In the genomic region with DNA sequence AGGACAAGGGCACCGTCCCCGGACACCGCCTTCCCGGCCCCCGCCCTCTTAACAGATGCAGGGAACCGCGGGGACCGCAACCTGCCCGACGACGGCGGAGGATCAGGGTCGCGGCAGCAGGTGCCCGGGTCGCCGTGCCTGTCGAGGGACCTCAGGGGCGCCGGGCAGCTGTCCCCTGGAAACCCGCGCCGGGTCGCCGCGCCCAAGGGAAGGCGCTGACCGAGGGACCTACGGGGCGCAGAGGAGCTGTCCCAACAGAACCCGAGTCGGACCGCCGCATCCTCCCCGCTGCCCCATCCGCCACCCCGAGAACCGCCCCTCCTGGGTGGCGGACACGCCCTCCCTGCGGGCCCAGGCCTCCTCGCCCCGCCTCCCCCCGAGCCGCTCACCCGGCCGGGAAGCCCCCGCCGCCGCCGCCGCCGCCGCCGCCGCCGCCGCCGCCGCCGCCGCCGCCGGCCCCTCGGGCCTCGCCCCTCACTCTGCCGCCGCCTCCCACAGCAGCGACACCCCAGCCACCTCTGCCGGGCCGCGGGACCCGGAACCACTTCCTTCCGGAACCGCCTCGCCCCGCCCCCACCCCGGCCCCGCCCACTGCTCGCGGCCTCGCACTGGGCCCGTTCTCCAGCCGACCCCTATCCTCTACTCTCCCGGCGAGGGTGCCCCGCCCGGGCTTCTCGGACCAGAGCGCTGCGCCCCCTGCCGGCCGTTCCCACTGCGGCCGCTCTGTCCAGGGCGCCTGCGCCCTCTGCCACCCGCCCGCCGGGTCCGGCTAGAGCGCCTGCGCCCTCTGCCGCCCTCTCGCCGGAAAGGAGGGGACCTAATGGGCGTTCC, we compare ENCODE assay signal across 8 cellular contexts. TPM values are rescaled to one million over a fixed set of nuclear protein-coding genes. Genes with fewer than 3 reads are reported as not detected.
DNase-seq lines count a peak whose midpoint lies in the region; ATAC-seq and TF ChIP-seq lines count a peak whose summit lies in the region.

A gene (minus strand): TSS at position 543 of the 831 bp plus-strand sequence. CDS start 20,797 bp downstream, outside the sequence.

- H3K14ac ChIP-seq in neuronal stem cell (ENCODE audit: low read length): no peak within 1 kb of the TSS

- H3K4me1 ChIP-seq in ES-I3 (ENCODE audit: insufficient read depth, low read length): no peaks in the 10 kb centered on the region
- H3K4me1 ChIP-seq in foreskin keratinocyte: no peaks in the 10 kb centered on the region
- no peaks in the 10 kb centered on the region for H3K4me1 ChIP-seq in neuronal stem cell (ENCODE audit: control insufficient read depth in 2 of 2, insufficient read depth in 1 of 2, low read depth in 1 of 2, low read length in 2 of 2)
- H3K4me1 ChIP-seq in subcutaneous abdominal adipose tissue (ENCODE audit: control insufficient read depth in 5 of 5, insufficient read depth in 5 of 5, low read length in 5 of 5): peaks cover 0 to 10% (median 5%) of the 10 kb centered on the region in 5 donors

- H3K4me3 ChIP-seq in neuronal stem cell (ENCODE audit: low read length in 2 of 2) (peak within 1 kb of the TSS; percentile 67 to 92), subcutaneous abdominal adipose tissue (ENCODE audit: low read depth in 1 of 5, low read length in 5 of 5) (peak within 1 kb of the TSS; percentile 69 to 76 (median 74))

- CTCF ChIA-PET in RWPE1 (lab: Yijun Ruan, JAX): interaction anchor here (0.6 to 0.9 kb wide), 4 partner anchors 11 to 429 kb away, joined by 3 to 5 read pairs (median 4); no protein-coding TSS in a partner anchor

- peak within 1 kb of the TSS; percentile 78 for H3K27ac ChIP-seq in RWPE1
- H3K27ac ChIP-seq in foreskin keratinocyte: no peak within 1 kb of the TSS
- H3K27ac ChIP-seq in neuronal stem cell (replicated peaks; ENCODE audit: low read length): no peak within 1 kb of the TSS
- peak within 1 kb of the TSS; percentile 50 for H3K27ac ChIP-seq in subcutaneous abdominal adipose tissue (ENCODE audit: low read depth, low read length)

- no peak within 1 kb of the TSS for H2AK5ac ChIP-seq in neuronal stem cell (ENCODE audit: low read depth, low read length)

- no peaks in the 10 kb centered on the region for H3K79me1 ChIP-seq in neuronal stem cell (ENCODE audit: low read depth, low read length)

- H3K36me3 ChIP-seq in ES-I3 (ENCODE audit: insufficient read depth, low read length) (no peaks in the 10 kb centered on the region), neuronal stem cell (replicated peaks in 1 of 2; ENCODE audit: control insufficient read depth in 2 of 2, insufficient read depth in 2 of 2, low read length in 2 of 2) (peaks cover 0 to 5% of the 10 kb centered on the region in 2 donors), subcutaneous abdominal adipose tissue (ENCODE audit: control insufficient read depth in 5 of 5, insufficient read depth in 5 of 5, low read length in 5 of 5) (no peaks in the 10 kb centered on the region)

- no peak within 1 kb of the TSS for H4K8ac ChIP-seq in neuronal stem cell (ENCODE audit: low read depth, low read length)

- H3K9me3 ChIP-seq in ES-I3 (ENCODE audit: control insufficient read depth, insufficient read depth, low read length): no peaks in the 10 kb centered on the region
- H3K9me3 ChIP-seq in neuronal stem cell (replicated peaks in 1 of 2; ENCODE audit: control insufficient read depth in 2 of 2, insufficient read depth in 1 of 2, low read depth in 1 of 2, low read length in 2 of 2): no peaks in the 10 kb centered on the region
- H3K9me3 ChIP-seq in subcutaneous abdominal adipose tissue (ENCODE audit: control insufficient read depth in 5 of 5, low read length in 5 of 5): peaks cover 0 to 3% (median 0%) of the 10 kb centered on the region in 5 donors

- peak; percentile 70 for DNase-seq in H4 (ENCODE audit: low spot score)
- DNase-seq in RWPE1 (ENCODE audit: low spot score): peak; percentile 88
- peak; percentile 80 for DNase-seq in activated gamma-delta T cell (lab: John Stamatoyannopoulos, UW)
- peak; percentile 32 to 59 for DNase-seq in foreskin keratinocyte
- DNase-seq in neuronal stem cell (ENCODE audit: low spot score): peak; percentile 84

- H3K9ac ChIP-seq in ES-I3 (ENCODE audit: low read depth, low read length): peak within 1 kb of the TSS; percentile 60
- H3K9ac ChIP-seq in neuronal stem cell (ENCODE audit: low read depth, low read length, poor library complexity): peak within 1 kb of the TSS; percentile 81
- H3K9ac ChIP-seq in subcutaneous abdominal adipose tissue (ENCODE audit: low read length in 5 of 5): peak within 1 kb of the TSS in 4 of 5 donors; percentile 48 to 75 (median 72)

- H3K23ac ChIP-seq in neuronal stem cell (ENCODE audit: low read depth, low read length, poor library complexity): no peak within 1 kb of the TSS

- no peak within 1 kb of the TSS for H3K4ac ChIP-seq in neuronal stem cell (ENCODE audit: low read length)

- H2AFZ ChIP-seq in neuronal stem cell (ENCODE audit: low read length): peak within 1 kb of the TSS; percentile 87

- WGBS in neuronal stem cell (ENCODE audit: extremely low coverage in 2 of 2, insufficient read length in 2 of 2, insufficient replicate concordance in 1 of 2), 2 donors: no CpG with 5 or more reads among the region's 107 CpGs

- peak; percentile 99 for ATAC-seq in foreskin keratinocyte

- peak; percentile 78 for TF ChIP-seq CTCF in LNCAP (IDR thresholded peaks at IDR 0.05)
- peak; percentile 85 for TF ChIP-seq CTCF in RWPE1 (conservative IDR thresholded peaks at IDR 0.05; ENCODE audit: low read depth)
- peak; percentile 92 for TF ChIP-seq CTCF in foreskin keratinocyte (conservative IDR thresholded peaks at IDR 0.05)

- no peak within 1 kb of the TSS for H2BK120ac ChIP-seq in neuronal stem cell (ENCODE audit: low read depth, low read length)

- peak within 1 kb of the TSS; percentile 40 for H3K4me2 ChIP-seq in neuronal stem cell (ENCODE audit: insufficient read depth, low read length, poor library complexity, severe bottlenecking)

- no peak within 1 kb of the TSS for H4K91ac ChIP-seq in neuronal stem cell (ENCODE audit: low read depth, low read length, poor library complexity)

- H2BK15ac ChIP-seq in neuronal stem cell (ENCODE audit: low read length): no peak within 1 kb of the TSS

- H3K27me3 ChIP-seq in foreskin keratinocyte (no peaks in the 10 kb centered on the region), neuronal stem cell (ENCODE audit: control insufficient read depth in 3 of 3, insufficient read depth in 3 of 3, low read depth in 1 of 3, low read length in 3 of 3) (no peaks in the 10 kb centered on the region), subcutaneous abdominal adipose tissue (ENCODE audit: control insufficient read depth in 5 of 5, insufficient read depth in 4 of 5, low read length in 5 of 5) (peaks cover 0 to 4% (median 0%) of the 10 kb centered on the region in 5 donors)

- POLR2A ChIA-PET in RWPE1 (lab: Yijun Ruan, JAX; ENCODE audit: low non-redundant PET): no interaction called here

- H3K18ac ChIP-seq in neuronal stem cell (ENCODE audit: low read length): peak within 1 kb of the TSS; percentile 76

- no peak within 1 kb of the TSS for H2BK12ac ChIP-seq in neuronal stem cell (ENCODE audit: low read length)

- H2BK5ac ChIP-seq in neuronal stem cell (ENCODE audit: low read length): no peak within 1 kb of the TSS

RNA-seq across cellular contexts. Expression of the gene that starts here (rescaled TPM):
- 1.7 and 1.9 TPM in 2 replicates for total RNA-seq in H4 (2014; rRNA removed; shearing (Covaris generic))
- 4.1 and 4.3 TPM in 2 replicates for total RNA-seq in foreskin keratinocyte
- 1.2 and 1.6 TPM in 2 replicates for polyA plus RNA-seq in foreskin keratinocyte
- 4.5 TPM for polyA plus RNA-seq in neuronal stem cell (2013, experiment 1 of 2)
- polyA plus RNA-seq in neuronal stem cell (2013, experiment 2 of 2): 4.8 TPM

Comparison
In these comparisons a context has a peak if more than half of its experiments do, and no peak if none do; other contexts are left out.
1. H3K27ac ChIP-seq: peak in RWPE1 (single experiment) and subcutaneous abdominal adipose tissue (single experiment); none in foreskin keratinocyte (single experiment) and neuronal stem cell (single experiment).
2. Peak in every context shown above with its lines, with median percentiles within 50 percentile points of each other: H3K9ac ChIP-seq, DNase-seq and CTCF ChIP-seq.